1 cellular context compared by ENCODE assay signal in genomic region chr1:32817159-32817814, GRCh38.
TF ChIP-seq lines count a peak whose summit lies in the region.

Gene S100PBP (plus strand): TSS chr1:32817653. CDS start chr1:32826100, 8,447 bp downstream.
Gene YARS1 (minus strand): TSS chr1:32817358. CDS start chr1:32817244, 114 bp downstream.

TF ChIP-seq in HEK293, 187 proteins besides CTCF, POLR2A, EP300 and RAD21 (continued from another document and continues in another):
- TF ChIP-seq ZSCAN4 (tag by site-specific recombination; IDR thresholded peaks at IDR 0.05) (peak; percentile 60; the same call in 1 of the 2 replicates), ZNF10 (tag by site-specific recombination; IDR thresholded peaks at IDR 0.05) (peak; percentile 83), ZNF354C (tag by site-specific recombination; IDR thresholded peaks at IDR 0.05; ENCODE audit: borderline replicate concordance, low read depth) (no peak), ZSCAN30 (tag by site-specific recombination; IDR thresholded peaks at IDR 0.05) (peak; percentile 90), ZNF138 (tag by site-specific recombination; IDR thresholded peaks at IDR 0.05; ENCODE audit: borderline replicate concordance) (no peak), INSM2 (tag by site-specific recombination; IDR thresholded peaks at IDR 0.05) (peak; percentile 86), ZNF221 (tag by site-specific recombination; IDR thresholded peaks at IDR 0.05; ENCODE audit: borderline replicate concordance) (no peak), ZNF658 (tag by site-specific recombination; IDR thresholded peaks at IDR 0.05) (no peak), ZNF530 (tag by site-specific recombination; IDR thresholded peaks at IDR 0.05; ENCODE audit: low read depth) (no peak), ZNF324 (tag by site-specific recombination; IDR thresholded peaks at IDR 0.05) (peak; percentile 99), KLF10 (tag by site-specific recombination; IDR thresholded peaks at IDR 0.05) (peak; percentile 75), ZNF184 (tag by site-specific recombination; IDR thresholded peaks at IDR 0.05) (peak; percentile 43; the same call in 1 of the 2 replicates), BCL11A (tag by site-specific recombination; IDR thresholded peaks at IDR 0.05; ENCODE audit: low read depth) (no peak), ZNF677 (tag by site-specific recombination; IDR thresholded peaks at IDR 0.05) (no peak), ZFHX2 (tag by site-specific recombination; conservative IDR thresholded peaks at IDR 0.05) (peak; percentile 67), ZNF223 (tag by site-specific recombination; IDR thresholded peaks at IDR 0.05) (peak; percentile 99), ELK4 (IDR thresholded peaks at IDR 0.05; ENCODE audit: borderline replicate concordance, low read depth, low read length) (peak; percentile 98), ZNF449 (tag by site-specific recombination; IDR thresholded peaks at IDR 0.05) (peak; percentile 55), ZNF837 (tag by site-specific recombination; IDR thresholded peaks at IDR 0.05) (no peak), ZNF596 (tag by site-specific recombination; IDR thresholded peaks at IDR 0.05) (no peak), ZNF133 (tag by site-specific recombination; IDR thresholded peaks at IDR 0.05) (no peak), ZBTB11 (tag by site-specific recombination; conservative IDR thresholded peaks at IDR 0.05; ENCODE audit: low read depth) (peak; percentile 43), PRDM2 (tag by site-specific recombination; IDR thresholded peaks at IDR 0.05; ENCODE audit: borderline replicate concordance) (no peak), ZNF660 (tag by site-specific recombination; IDR thresholded peaks at IDR 0.05) (peak; percentile 98), ZFP37 (tag by site-specific recombination; IDR thresholded peaks at IDR 0.05) (no peak; the same call in 1 of the 2 replicates), ZNF701 (tag by site-specific recombination; IDR thresholded peaks at IDR 0.05) (no peak), SP3 (tag by site-specific recombination; IDR thresholded peaks at IDR 0.05) (peak; percentile 99), ZNF132 (tag by site-specific recombination; IDR thresholded peaks at IDR 0.05; ENCODE audit: borderline replicate concordance) (no peak), HOXA7 (CRISPR knock-in tag; IDR thresholded peaks at IDR 0.05; ENCODE audit: borderline replicate concordance) (no peak), MYNN (tag by site-specific recombination; IDR thresholded peaks at IDR 0.05; ENCODE audit: borderline replicate concordance) (no peak), ZNF19 (tag by site-specific recombination; IDR thresholded peaks at IDR 0.05; ENCODE audit: low read depth) (no peak), ZNF391 (tag by site-specific recombination; IDR thresholded peaks at IDR 0.05; ENCODE audit: borderline replicate concordance, low read depth) (peak; percentile 99), ZNF280C (tag by site-specific recombination; IDR thresholded peaks at IDR 0.05) (no peak), ZNF398 (tag by site-specific recombination; IDR thresholded peaks at IDR 0.05) (peak; percentile 93), KLF8 (tag by site-specific recombination; IDR thresholded peaks at IDR 0.05) (peak; percentile 98), ZNF214 (tag by site-specific recombination; IDR thresholded peaks at IDR 0.05; ENCODE audit: borderline replicate concordance) (no peak), ZNF521 (tag by site-specific recombination; IDR thresholded peaks at IDR 0.05) (no peak), ZNF175 (tag by site-specific recombination; IDR thresholded peaks at IDR 0.05) (no peak), ZNF157 (tag by site-specific recombination; IDR thresholded peaks at IDR 0.05) (no peak), ZNF664 (tag by site-specific recombination; IDR thresholded peaks at IDR 0.05) (peak; percentile 57), GLIS1 (tag by site-specific recombination; IDR thresholded peaks at IDR 0.05) (peak; percentile 92), ZNF544 (tag by site-specific recombination; IDR thresholded peaks at IDR 0.05) (no peak), ZNF311 (tag by site-specific recombination; IDR thresholded peaks at IDR 0.05; ENCODE audit: borderline replicate concordance) (no peak), ZFP69B (tag by site-specific recombination; IDR thresholded peaks at IDR 0.05) (peak; percentile 89), ZSCAN23 (tag by site-specific recombination; IDR thresholded peaks at IDR 0.05) (peak; percentile 74), ZNF585B (tag by site-specific recombination; IDR thresholded peaks at IDR 0.05) (no peak)
